20 cellular contexts compared by ENCODE assay signal in genomic region chr7:142455392-142455791, GRCh38.
DNase-seq lines count a peak whose midpoint lies in the region; ATAC-seq, FAIRE-seq and TF ChIP-seq lines count a peak whose summit lies in the region.
"Had no signal": no experiment of that assay in that cellular context is flagged by ENCODE, and none has a peak within 500 bp of the region (broad histone marks: within the 10 kb centered on the region; RNA-seq: fewer than 3 reads in every experiment).

No MANE protein-coding gene starts in this region.

- H3K4me1 ChIP-seq in CD4-positive, CD25-positive, alpha-beta regulatory T cell (ENCODE audit: control insufficient read depth, insufficient read depth, low read length, poor library complexity, severe bottlenecking): peaks cover 14% of the 10 kb centered on the region
- peaks cover 9% of the 10 kb centered on the region for H3K4me1 ChIP-seq in astrocyte (ENCODE audit: insufficient read depth, low read length)

- no peak overlapping the region for H3K9ac ChIP-seq in astrocyte (ENCODE audit: low read length)

- H3K79me2 ChIP-seq in astrocyte (ENCODE audit: insufficient read depth, low read length): no peaks in the 10 kb centered on the region

- H3K4me2 ChIP-seq in astrocyte (ENCODE audit: low read length): no peak overlapping the region

- no peak for ATAC-seq in CD4-positive, CD25-positive, alpha-beta regulatory T cell (ENCODE audit: low read depth in 2 of 2)
- no peak for ATAC-seq in HG02884 (IDR thresholded peaks at IDR 0.05; ENCODE audit: unreplicated experiment)
- ATAC-seq: gastrocnemius medialis, left cardiac atrium, PC-3, psoas muscle had no signal

- H4K20me1 ChIP-seq in astrocyte (ENCODE audit: insufficient read depth, low read length): no peaks in the 10 kb centered on the region

- no peaks in the 10 kb centered on the region for H3K36me3 ChIP-seq in CD4-positive, CD25-positive, alpha-beta regulatory T cell (ENCODE audit: control insufficient read depth, insufficient read depth, low read length)
- H3K36me3 ChIP-seq in astrocyte (ENCODE audit: insufficient read depth, low read length): no peaks in the 10 kb centered on the region
- H3K36me3 ChIP-seq: gastrocnemius medialis had no signal

- peak overlapping the region; percentile 80 to 92 (median 81) for H3K27ac Mint-ChIP-seq in CD4-positive, CD25-positive, alpha-beta regulatory T cell
- H3K27ac Mint-ChIP-seq in astrocyte (ENCODE audit: unreplicated experiment): no peak overlapping the region
- H3K27ac Mint-ChIP-seq: brain; dendritic cell treated with granulocyte-macrophage colony-stimulating factor and Interleukin-4, amounts not matched to agents 40 ng/mL and 50 ng/mL, for 4 days had no signal

- H3K27ac ChIP-seq in CD4-positive, CD25-positive, alpha-beta regulatory T cell (ENCODE audit: insufficient read depth, low read length, poor library complexity, severe bottlenecking): peak overlapping the region; percentile 51
- H3K27ac ChIP-seq in astrocyte (ENCODE audit: low read depth, low read length): no peak overlapping the region
- H3K27ac ChIP-seq: gastrocnemius medialis, psoas muscle had no signal

- H3K4me1 Mint-ChIP-seq in CD4-positive, CD25-positive, alpha-beta regulatory T cell: peaks cover 0 to 63% (median 19%) of the 10 kb centered on the region in 4 donors
- peaks cover 21% of the 10 kb centered on the region for H3K4me1 Mint-ChIP-seq in astrocyte (ENCODE audit: low read depth, unreplicated experiment)
- H3K4me1 Mint-ChIP-seq: brain had no signal

- no peak for FAIRE-seq in astrocyte (lab: Jason Lieb, UNC)
- FAIRE-seq: small intestine had no signal

- no peaks in the 10 kb centered on the region for H3K27me3 ChIP-seq in CD4-positive, CD25-positive, alpha-beta regulatory T cell (ENCODE audit: control insufficient read depth, insufficient read depth, low read length)
- H3K27me3 ChIP-seq in astrocyte (ENCODE audit: insufficient read depth, low read length): no peaks in the 10 kb centered on the region
- H3K27me3 ChIP-seq: gastrocnemius medialis had no signal

- DNase-seq in AG10803 (ENCODE audit: low read depth) (peak; percentile 32), RPMI7951 (ENCODE audit: low read depth) (peak; percentile 58), astrocyte (ENCODE audit: low read depth) (no peak), NCI-H187 treated with DMSO at 0.1 percent for 48 hours (lab: John Stamatoyannopoulos, UW) (no peak)
- DNase-seq in CD4-positive, CD25-positive, alpha-beta regulatory T cell: no peak
- DNase-seq in effector CD4-positive, alpha-beta T cell: no peak
- DNase-seq: activated CD4-positive, alpha-beta T cell treated with anti-CD3 and anti-CD28 coated beads for 4 hours; activated gamma-delta T cell; DMS 273 treated with DMSO at 0.1 percent for 48 hours; gastrocnemius medialis; KG1; left cardiac atrium; NCI-H748 treated with DMSO at 0.1 percent for 48 hours; PC-3; psoas muscle; small intestine; stimulated activated CD4-positive, alpha-beta T cell treated with anti-CD3 and anti-CD28 coated beads, Interleukin-4, amount 100 ng/mL, for 1 hour had no signal

- peak overlapping the region; percentile 7 for H2AFZ ChIP-seq in astrocyte (ENCODE audit: low read depth, low read length)

- no peaks in the 10 kb centered on the region for H3K27me3 Mint-ChIP-seq in CD4-positive, CD25-positive, alpha-beta regulatory T cell
- H3K27me3 Mint-ChIP-seq in astrocyte (ENCODE audit: low read depth, unreplicated experiment): peaks cover 4% of the 10 kb centered on the region
- H3K27me3 Mint-ChIP-seq: brain had no signal

- H3K36me3 Mint-ChIP-seq in CD4-positive, CD25-positive, alpha-beta regulatory T cell: no peaks in the 10 kb centered on the region
- no peaks in the 10 kb centered on the region for H3K36me3 Mint-ChIP-seq in astrocyte (ENCODE audit: low read depth, unreplicated experiment)
- H3K36me3 Mint-ChIP-seq: brain had no signal

- H3K4me3 ChIP-seq in AG10803 (ENCODE audit: low read length): no peak overlapping the region
- peak overlapping the region; percentile 51 for H3K4me3 ChIP-seq in CD4-positive, CD25-positive, alpha-beta regulatory T cell (ENCODE audit: low read depth, low read length)
- H3K4me3 ChIP-seq in astrocyte (ENCODE audit: insufficient read depth, low read depth, low read length): no peak overlapping the region
- H3K4me3 ChIP-seq: gastrocnemius medialis, psoas muscle had no signal

- H3K9me3 Mint-ChIP-seq in CD4-positive, CD25-positive, alpha-beta regulatory T cell: no peaks in the 10 kb centered on the region
- H3K9me3 Mint-ChIP-seq in astrocyte (ENCODE audit: unreplicated experiment): no peaks in the 10 kb centered on the region
- H3K9me3 Mint-ChIP-seq: brain; dendritic cell treated with granulocyte-macrophage colony-stimulating factor and Interleukin-4, amounts not matched to agents 40 ng/mL and 50 ng/mL, for 4 days had no signal

- no peaks in the 10 kb centered on the region for H3K9me3 ChIP-seq in CD4-positive, CD25-positive, alpha-beta regulatory T cell (ENCODE audit: control insufficient read depth in 2 of 2, low read length in 2 of 2)
- H3K9me3 ChIP-seq in astrocyte (ENCODE audit: insufficient read depth, low read depth, low read length): no peaks in the 10 kb centered on the region
- H3K9me3 ChIP-seq: gastrocnemius medialis, psoas muscle had no signal

- no peak for TF ChIP-seq CTCF in AG10803 (conservative IDR thresholded peaks at IDR 0.05; ENCODE audit: low read length)
- TF ChIP-seq CTCF in astrocyte (IDR thresholded peaks at IDR 0.05; ENCODE audit: insufficient read depth, low read depth, low read length): no peak

- peak overlapping the region; percentile 67 to 79 (median 76) for H3K4me3 Mint-ChIP-seq in CD4-positive, CD25-positive, alpha-beta regulatory T cell
- H3K4me3 Mint-ChIP-seq in astrocyte (ENCODE audit: unreplicated experiment): no peak overlapping the region
- H3K4me3 Mint-ChIP-seq: brain; dendritic cell treated with granulocyte-macrophage colony-stimulating factor and Interleukin-4, amounts not matched to agents 40 ng/mL and 50 ng/mL, for 4 days had no signal

Comparison
In these comparisons a context has a peak if more than half of its experiments do, and no peak if none do; other contexts are left out.
1. DNase-seq: peak in AG10803 (single experiment) and RPMI7951 (single experiment); none in CD4-positive, CD25-positive, alpha-beta regulatory T cell (0 of 3), astrocyte (single experiment), effector CD4-positive, alpha-beta T cell (single experiment) and NCI-H187 treated with DMSO at 0.1 percent for 48 hours (single experiment).